ENCODE assay signal across 9 cellular contexts in the genomic region with DNA sequence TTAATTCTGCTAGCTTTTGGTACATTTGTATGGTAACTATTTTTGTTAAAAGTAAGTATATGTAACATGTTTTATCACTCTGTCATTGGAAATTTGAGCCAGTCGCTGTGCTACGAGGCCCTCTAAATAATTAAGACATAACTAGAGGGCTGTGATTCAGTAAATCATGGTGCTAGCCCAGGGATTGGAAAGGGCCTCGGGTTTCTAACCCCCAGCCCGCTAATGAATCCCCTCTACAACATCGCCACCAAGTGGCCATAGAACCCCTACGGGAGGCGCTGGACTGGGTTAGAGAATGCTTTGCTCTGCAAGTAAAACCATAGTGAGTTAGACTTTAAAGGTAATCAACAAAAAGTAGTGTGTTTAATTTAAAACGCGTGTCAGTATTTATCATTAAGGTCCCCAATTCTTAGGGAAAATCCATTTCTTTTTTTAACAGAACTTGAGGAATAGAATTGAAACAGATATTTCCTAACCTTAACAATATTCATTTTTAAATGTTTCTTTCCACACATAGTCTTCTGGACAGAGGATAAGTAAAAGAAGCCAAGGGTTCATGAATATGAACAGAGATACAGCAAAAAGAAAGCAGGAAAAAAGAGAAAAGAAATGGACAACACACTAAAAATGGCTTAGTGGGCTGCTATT.
DNase-seq lines count a peak whose midpoint lies in the region; ATAC-seq, FAIRE-seq and TF ChIP-seq lines count a peak whose summit lies in the region.
"Had no signal": no experiment of that assay in that cellular context is flagged by ENCODE, and none has a peak within 500 bp of the region (broad histone marks: within the 10 kb centered on the region; RNA-seq: fewer than 3 reads in every experiment).

No MANE protein-coding gene starts in this region.

- intact Hi-C loops in HepG2 (cut with micrococcal nuclease; ENCODE audit: unreplicated experiment) = loop anchor here (1.0 to 10.0 kb wide), 4 partner anchors 240 to 1635 kb away; partner anchors contain the start of gene EPHA3
- intact Hi-C loops in right lobe of liver (cut with DNase I) = no loop called here
- intact Hi-C loops in posterior vena cava (cut with DNase I) = no loop called here

- no peak overlapping the region for H3K4me3 ChIP-seq in HepG2 (replicated peaks in 1 of 3; ENCODE audit: insufficient read depth in 1 of 3, low read depth in 2 of 3, low read length in 3 of 3)
- no peak overlapping the region for H3K4me3 ChIP-seq in right lobe of liver
- 0 out of 2 replicates have a peak overlapping the region, but pooled peaks have one; percentile 22 for H3K4me3 ChIP-seq in SK-N-MC
- H3K4me3 ChIP-seq: K562 had no signal

- peak; percentile 62 for FAIRE-seq in HepG2 (lab: Jason Lieb, UNC)
- FAIRE-seq: K562 had no signal

- no peaks in the 10 kb centered on the region; a peak in 1 of 5 replicates for H3K27me3 ChIP-seq in HepG2 (ENCODE audit: control insufficient read depth in 1 of 2, insufficient read depth in 2 of 2, low read length in 2 of 2)
- H3K27me3 ChIP-seq in right lobe of liver = no peaks in the 10 kb centered on the region

- ATAC-seq in HepG2 (peak; percentile 95), right lobe of liver (no peak), HG02588 (IDR thresholded peaks at IDR 0.05; ENCODE audit: unreplicated experiment) (no peak)
- ATAC-seq: K562 had no signal

- TF ChIP-seq CTCF in HepG2 (CRISPR knock-in tag; IDR thresholded peaks at IDR 0.05) (peak; percentile 75), right lobe of liver (IDR thresholded peaks at IDR 0.05) (peak in 2 of 4 donors; percentile 13 to 20)

- POLR2A ChIA-PET in HepG2 (lab: Yijun Ruan, JAX) = no interaction called here

- H3K9me3 ChIP-seq in HepG2 (ENCODE audit: low read length) = no peaks in the 10 kb centered on the region
- H3K9me3 ChIP-seq in right lobe of liver = no peaks in the 10 kb centered on the region
- no peaks in the 10 kb centered on the region for H3K9me3 ChIP-seq in SK-N-MC (ENCODE audit: low read depth, low read length)

- H3K79me2 ChIP-seq in HepG2 (ENCODE audit: insufficient read depth, low read length) = no peaks in the 10 kb centered on the region

- WGBS in HepG2 (ENCODE audit: low lambda C conversion rate) = under 1% methylated on average over 9 of the region's 9 CpGs
- WGBS in right lobe of liver (ENCODE audit: insufficient coverage, low coverage, low lambda C conversion rate, missing lambda C conversion rate) = 11% methylated on average over 9 of the region's 9 CpGs

- no peak for TF ChIP-seq EP300 in HepG2 (IDR thresholded peaks at IDR 0.05; ENCODE audit: low read depth in 2 of 2, low read length in 2 of 2)
- no peak for TF ChIP-seq EP300 in HepG2 (CRISPR knock-in tag; IDR thresholded peaks at IDR 0.05; ENCODE audit: borderline replicate concordance)

- H3K27ac ChIP-seq in HepG2 (ENCODE audit: extremely low read length, insufficient read depth, low read length) (no peak overlapping the region), right lobe of liver (no peak overlapping the region), SK-N-MC (peak overlapping the region; percentile 68)

- in situ Hi-C loops in HepG2 (cut with HindIII; ENCODE audit: extremely low pct_ligation_motif_present, low pct_unique_long_range_greater_than_20kb) = loop anchor here (25.0 kb wide), 1 partner anchor 1640 kb away; no protein-coding TSS in a partner anchor

- no peaks in the 10 kb centered on the region for H4K20me1 ChIP-seq in HepG2 (ENCODE audit: insufficient read depth, low read length)

- H3K4me1 ChIP-seq in HepG2 (ENCODE audit: insufficient read depth, low read length) (no peaks in the 10 kb centered on the region), right lobe of liver (no peaks in the 10 kb centered on the region)

- BruUV-seq in HepG2 (replicated peaks; lab: Mats Ljungman, UMichigan) = no TSS peak

- TF ChIP-seq POLR2A in HepG2 (IDR thresholded peaks at IDR 0.05; ENCODE audit: insufficient read depth in 1 of 2, low read depth in 2 of 2, low read length in 2 of 2) (no peak), right lobe of liver (IDR thresholded peaks at IDR 0.05) (no peak)

- H3K4me2 ChIP-seq in HepG2 (ENCODE audit: low read depth, low read length) = no peak overlapping the region

- no peak overlapping the region for H2AFZ ChIP-seq in HepG2 (ENCODE audit: low read length)

- DNase-seq in HepG2 (ENCODE audit: low spot score) (peak; percentile 36), right lobe of liver (no peak), SK-N-MC (ENCODE audit: low read depth, low spot score) (no peak), iPS DF 19.7 (ENCODE audit: low read depth, low spot score) (peak; percentile 15), posterior vena cava (ENCODE audit: low spot score) (no peak), GDM1 (lab: John Stamatoyannopoulos, UW) (no peak)
- no peak for DNase-seq in stimulated activated CD4-positive, alpha-beta T cell treated with anti-CD3 and anti-CD28 coated beads, Interleukin-4, amount 100 ng/mL, for 1 hour

- peak; percentile 47; the same call in 1 of the 2 replicates for TF ChIP-seq RAD21 in HepG2 (CRISPR knock-in tag; IDR thresholded peaks at IDR 0.05)

- H3K9ac ChIP-seq in HepG2 (ENCODE audit: insufficient read depth, low read depth, low read length) (no peak overlapping the region), SK-N-MC (ENCODE audit: insufficient read length) (no peak overlapping the region)

- CTCF ChIA-PET in HepG2 (lab: Yijun Ruan, JAX; ENCODE audit: low intra/inter-chr PET ratio, low total read pairs) = interaction anchor here (1.2 kb wide), 1 partner anchor 290 kb away, joined by 3 read pairs; no protein-coding TSS in a partner anchor

- no peaks in the 10 kb centered on the region for H3K36me3 ChIP-seq in HepG2 (replicated peaks in 1 of 2; ENCODE audit: control insufficient read depth in 1 of 2, insufficient read depth in 2 of 2, low read length in 2 of 2)
- no peaks in the 10 kb centered on the region for H3K36me3 ChIP-seq in right lobe of liver
- H3K36me3 ChIP-seq in SK-N-MC (ENCODE audit: insufficient read depth, low read length) = no peaks in the 10 kb centered on the region

TF ChIP-seq in HepG2, 621 proteins besides CTCF, POLR2A, EP300 and RAD21:
- TF ChIP-seq ZNF652 (CRISPR knock-in tag; IDR thresholded peaks at IDR 0.05; ENCODE audit: borderline replicate concordance, low read depth) (no peak), SMC3 (IDR thresholded peaks at IDR 0.05; ENCODE audit: low read length) (peak; percentile 65), STAG1 (CRISPR knock-in tag; IDR thresholded peaks at IDR 0.05) (peak; percentile 83)

Comparison
In these comparisons a context has a peak if more than half of its experiments do, and no peak if none do; other contexts are left out.
1. DNase-seq: peak in HepG2 (single experiment) and iPS DF 19.7 (single experiment); none in right lobe of liver (0 of 3), SK-N-MC (single experiment), stimulated activated CD4-positive, alpha-beta T cell treated with anti-CD3 and anti-CD28 coated beads, Interleukin-4, amount 100 ng/mL, for 1 hour (single experiment), posterior vena cava (single experiment) and GDM1 (single experiment).